ENCODE assay signal across 26 cellular contexts in the genomic region with DNA sequence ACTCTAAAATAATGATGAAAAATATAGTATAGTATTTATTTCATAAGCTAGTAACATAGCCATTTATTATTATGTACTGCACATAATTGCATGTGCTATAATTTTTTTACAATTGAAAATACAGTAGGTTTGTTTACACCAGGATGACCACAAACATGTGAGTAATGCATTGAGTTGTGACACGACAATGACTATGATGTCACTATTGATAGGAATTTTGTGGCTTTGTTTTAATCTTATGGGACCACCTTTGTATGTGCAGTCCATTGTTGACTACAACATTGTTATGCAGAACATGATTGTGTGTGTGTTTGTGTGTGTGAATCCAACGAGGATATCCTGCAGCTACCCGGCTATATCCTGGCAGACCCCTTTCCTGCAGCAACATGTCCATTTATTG.
"Had no signal": no experiment of that assay in that cellular context is flagged by ENCODE, and none has a peak within 500 bp of the region (broad histone marks: within the 10 kb centered on the region; RNA-seq: fewer than 3 reads in every experiment).

No MANE protein-coding gene starts in this region.

- H3K9me3 Mint-ChIP-seq: natural killer cell; nephron progenitor cell; stimulated activated effector memory CD8-positive, alpha-beta T cell treated with anti-CD3 and anti-CD28 coated beads, Interleukin-12 subunit alpha, Interleukin-12 subunit beta, amount 100 ng/mL, for 72 hours; stimulated activated naive CD8-positive, alpha-beta T cell treated with anti-CD3 and anti-CD28 coated beads, Interleukin-15, Interleukin-2, amounts not matched to agents 100 ng/mL and 50 ng/mL, for 24 hours had no signal

- DNase-seq: hypothalamus; immature natural killer cell; kidney; left colon; left lung; lower lobe of right lung; mammary epithelial cell; mesenchymal stem cell; natural killer cell; nephron progenitor cell; ovary; small intestine; spleen; stimulated activated CD4-positive, alpha-beta T cell treated with anti-CD3 and anti-CD28 coated beads, Interleukin-4, amount 100 ng/mL, for 24 hours; stimulated activated naive CD4-positive, alpha-beta T cell; tibial artery; upper lobe of right lung had no signal

- H3K36me3 ChIP-seq: left lung, lower lobe of right lung, ovary, right atrium auricular region, spleen, suprapubic skin, thoracic aorta, tibial artery, upper lobe of right lung had no signal

- ATAC-seq: left colon; left lung; lower lobe of right lung; natural killer cell; sciatic nerve; stimulated activated effector memory CD8-positive, alpha-beta T cell treated with anti-CD3 and anti-CD28 coated beads, Interleukin-12 subunit alpha, Interleukin-12 subunit beta, amount 100 ng/mL, for 72 hours; upper lobe of right lung had no signal

- H3K27ac Mint-ChIP-seq: immature natural killer cell; natural killer cell; nephron progenitor cell; progenitor cell of endocrine pancreas; stimulated activated effector memory CD8-positive, alpha-beta T cell treated with anti-CD3 and anti-CD28 coated beads, Interleukin-12 subunit alpha, Interleukin-12 subunit beta, amount 100 ng/mL, for 72 hours; stimulated activated naive CD8-positive, alpha-beta T cell treated with anti-CD3 and anti-CD28 coated beads, Interleukin-15, Interleukin-2, amounts not matched to agents 100 ng/mL and 50 ng/mL, for 24 hours had no signal

- H3K27me3 ChIP-seq: left lung, ovary, right atrium auricular region, suprapubic skin, tibial artery, upper lobe of right lung had no signal

- H3K27ac ChIP-seq: left lung, lower lobe of right lung, ovary, right atrium auricular region, spleen, suprapubic skin, thoracic aorta, tibial artery, upper lobe of right lung had no signal

- H3K36me3 Mint-ChIP-seq: immature natural killer cell; natural killer cell; stimulated activated effector memory CD8-positive, alpha-beta T cell treated with anti-CD3 and anti-CD28 coated beads, Interleukin-12 subunit alpha, Interleukin-12 subunit beta, amount 100 ng/mL, for 72 hours had no signal

- H3K4me3 Mint-ChIP-seq: immature natural killer cell; natural killer cell; nephron progenitor cell; stimulated activated effector memory CD8-positive, alpha-beta T cell treated with anti-CD3 and anti-CD28 coated beads, Interleukin-12 subunit alpha, Interleukin-12 subunit beta, amount 100 ng/mL, for 72 hours; stimulated activated naive CD8-positive, alpha-beta T cell treated with anti-CD3 and anti-CD28 coated beads, Interleukin-15, Interleukin-2, amounts not matched to agents 100 ng/mL and 50 ng/mL, for 24 hours had no signal

- FAIRE-seq: islet of Langerhans, kidney, small intestine, urothelium cell line had no signal

- H3K4me1 ChIP-seq: lower lobe of right lung, right atrium auricular region, suprapubic skin, tibial artery, upper lobe of right lung had no signal

- H3K4me3 ChIP-seq: left lung, lower lobe of right lung, ovary, right atrium auricular region, spleen, suprapubic skin, thoracic aorta, tibial artery, upper lobe of right lung had no signal

- H3K9me3 ChIP-seq: left lung, lower lobe of right lung, ovary, right atrium auricular region, spleen, suprapubic skin, thoracic aorta, tibial artery, upper lobe of right lung had no signal
